Comparison of ENCODE assay signal across 38 cellular contexts in the genomic region with DNA sequence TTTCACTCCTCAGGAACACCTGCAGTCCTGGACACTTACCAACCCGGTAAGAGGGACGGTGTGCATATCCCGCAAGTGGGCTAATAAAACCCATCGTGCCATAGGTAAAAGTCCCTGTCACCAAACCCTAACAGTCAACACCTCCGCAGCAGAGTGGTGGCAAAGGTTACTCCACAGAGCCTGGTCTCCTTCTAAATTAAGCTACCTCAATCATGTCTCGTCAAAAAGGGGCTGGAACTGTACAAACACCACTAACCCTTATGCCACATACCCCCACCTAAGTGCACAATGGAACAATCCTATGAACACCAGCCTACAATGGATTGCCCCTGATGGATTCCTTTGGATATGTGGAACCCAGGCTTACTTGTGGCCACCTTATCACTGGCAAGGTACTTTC. TPM values are rescaled to one million over a fixed set of nuclear protein-coding genes. Genes with fewer than 3 reads are reported as not detected.
"Had no signal": no experiment of that assay in that cellular context is flagged by ENCODE, and none has a peak within 500 bp of the region (broad histone marks: within the 10 kb centered on the region; RNA-seq: fewer than 3 reads in every experiment).

No MANE protein-coding gene starts in this region.

- ATAC-seq: activated CD8-positive, alpha-beta T cell treated with anti-CD3 and anti-CD28 coated beads for 36 hours; activated naive CD4-positive, alpha-beta T cell treated with anti-CD3 and anti-CD28 coated beads, Interleukin-2, amount 50 U/mL, for 72 hours; activated T-cell treated with anti-CD3 and anti-CD28 coated beads, Interleukin-2, amount 50 U/mL, for 4 hours; activated T-cell treated with anti-CD3 and anti-CD28 coated beads, Interleukin-2, amount 50 U/mL, for 72 hours; activated T-helper 17 cell treated with anti-CD3 and anti-CD28 coated beads, Interleukin-2, amount 50 U/mL, for 72 hours; body of pancreas had no signal

- H3K4me3 ChIP-seq: adrenal gland, body of pancreas, cardiac muscle cell had no signal

- FAIRE-seq: astrocyte, bronchial epithelial cell, TTC549 had no signal

- H3K4me1 ChIP-seq: adrenal gland, body of pancreas had no signal

- H3K27ac ChIP-seq: body of pancreas, brain microvascular endothelial cell, cardiac muscle cell, VCaP had no signal

- H3K9me3 ChIP-seq: body of pancreas had no signal

- DNase-seq: activated B cell treated with CpG ODN at 0.5 μM for 24 hours; activated CD4-positive, alpha-beta memory T cell treated with anti-CD3 and anti-CD28 coated beads for 36 hours; activated CD4-positive, alpha-beta T cell treated with anti-CD3 and anti-CD28 coated beads for 4 hours; activated CD4-positive, alpha-beta T cell treated with anti-CD3 and anti-CD28 coated beads, Interleukin-2, amount 10 ng/mL, durations not matched to agents 24 days and 14 days; activated CD4-positive, alpha-beta T cell treated with anti-CD3 and anti-CD28 coated beads, Interleukin-2, amount 50 U/mL, for 1 hour; activated CD4-positive, alpha-beta T cell treated with anti-CD3 and anti-CD28 coated beads, Interleukin-2, amount 50 U/mL, for 4 hours; activated CD4-positive, CD25-positive, alpha-beta regulatory T cell treated with anti-CD3 and anti-CD28 coated beads, Interleukin-2, amount 50 U/mL, for 72 hours; activated CD8-positive, alpha-beta memory T cell treated with anti-CD3 and anti-CD28 coated beads, Interleukin-2, amount 50 U/mL, for 4 hours; activated CD8-positive, alpha-beta T cell treated with anti-CD3 and anti-CD28 coated beads for 36 hours; activated effector memory CD4-positive, alpha-beta T cell treated with anti-CD3 and anti-CD28 coated beads, Interleukin-2, amount 50 U/mL, for 16 hours; activated gamma-delta T cell treated with Interleukin-2 at 50 U/mL for 16 hours; activated naive CD4-positive, alpha-beta T cell; activated naive CD4-positive, alpha-beta T cell treated with anti-CD3 and anti-CD28 coated beads for 36 hours; activated naive CD4-positive, alpha-beta T cell treated with anti-CD3 and anti-CD28 coated beads, Interleukin-2, amount 50 U/mL, for 16 hours; activated naive CD8-positive, alpha-beta T cell treated with anti-CD3 and anti-CD28 coated beads for 36 hours; activated T-cell treated with anti-CD3 and anti-CD28 coated beads for 4 hours; activated T-cell treated with anti-CD3 and anti-CD28 coated beads, Interleukin-2, amount 50 U/mL, for 1 hour; activated T-cell treated with anti-CD3 and anti-CD28 coated beads, Interleukin-2, amount 50 U/mL, for 4 hours; activated T-cell treated with anti-CD3 and anti-CD28 coated beads, Interleukin-2, amount 50 U/mL, for 72 hours; adrenal gland; amniotic stem cell; aorta; body of pancreas; brain microvascular endothelial cell; caudate nucleus; cerebellar nuclear complex; T-helper 1 cell; T-helper 2 cell; T-helper 9 cell had no signal

- H3K36me3 ChIP-seq: adrenal gland, brain microvascular endothelial cell, cardiac muscle cell had no signal

- H3K27me3 ChIP-seq: adrenal gland, body of pancreas, brain microvascular endothelial cell, cardiac muscle cell had no signal

RNA-seq across cellular contexts. Expression of a gene that starts 58.9 kb away (rescaled TPM):
- total RNA-seq: activated B cell treated with CpG ODN at 0.5 μM for 24 hours; activated CD4-positive, alpha-beta memory T cell treated with anti-CD3 and anti-CD28 coated beads for 36 hours; activated CD4-positive, alpha-beta T cell treated with anti-CD3 and anti-CD28 coated beads, Interleukin-2, amount 10 ng/mL, durations not matched to agents 24 days and 14 days; activated CD8-positive, alpha-beta memory T cell treated with anti-CD3 and anti-CD28 coated beads for 36 hours; activated CD8-positive, alpha-beta T cell treated with anti-CD3 and anti-CD28 coated beads for 36 hours; activated naive CD4-positive, alpha-beta T cell treated with anti-CD3 and anti-CD28 coated beads for 36 hours; activated naive CD4-positive, alpha-beta T cell treated with anti-CD3 and anti-CD28 coated beads, Interleukin-2, amount 50 U/mL, for 72 hours; activated naive CD8-positive, alpha-beta T cell treated with anti-CD3 and anti-CD28 coated beads for 36 hours; activated T-cell treated with anti-CD3 and anti-CD28 coated beads, Interleukin-2, amount 50 U/mL, for 72 hours; activated T-helper 1 cell treated with anti-CD3 and anti-CD28 coated beads, Interleukin-12 subunit alpha, Interleukin-12 subunit beta, Interleukin-2, Interleukin-4 antibody, amounts not matched to agents 30 ng/mL and 10 ng/mL and 1 ng/mL, durations not matched to agents 14 hours and 24 hours and 36 hours; activated T-helper 17 cell treated with anti-CD3 and anti-CD28 coated beads, Interleukin-2, amount 50 U/mL, for 72 hours had no signal
